Comparison of ENCODE assay signal across 16 cellular contexts in the genomic region with DNA sequence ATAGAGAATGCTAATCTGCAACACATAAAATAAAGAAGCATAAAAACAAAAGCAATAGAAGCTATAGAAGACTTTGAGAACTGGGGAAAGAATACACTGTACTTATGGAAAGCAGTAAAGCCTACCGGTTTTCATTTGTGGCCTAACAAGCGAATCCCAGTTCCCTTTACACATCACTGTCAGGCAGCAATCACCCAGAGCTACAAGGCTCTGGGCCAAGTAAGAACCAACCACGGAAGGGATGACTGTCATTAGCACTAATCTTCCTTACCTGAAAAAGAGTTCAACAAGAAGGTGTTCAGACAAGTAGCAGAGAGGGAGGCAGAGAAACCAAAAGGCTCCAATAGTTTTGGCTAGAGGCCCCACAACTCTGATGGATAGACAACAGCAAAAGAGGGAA. TPM values are rescaled to one million over a fixed set of nuclear protein-coding genes. Genes with fewer than 3 reads are reported as not detected.
DNase-seq lines count a peak whose midpoint lies in the region; ATAC-seq and TF ChIP-seq lines count a peak whose summit lies in the region.
"Had no signal": no experiment of that assay in that cellular context is flagged by ENCODE, and none has a peak within 500 bp of the region (broad histone marks: within the 10 kb centered on the region; RNA-seq: fewer than 3 reads in every experiment).

No MANE protein-coding gene starts in this region.

- no peak overlapping the region for H3K4me3 Mint-ChIP-seq in activated T-cell treated with anti-CD3 and anti-CD28 coated beads, Interleukin-2, amount 50 U/mL, for 72 hours
- H3K4me3 Mint-ChIP-seq in stimulated activated memory B cell treated with anti-CD40 and anti-IgM and Interleukin-4, amounts not matched to agents 10 μg/mL and 1 μg/mL and 100 μg/mL, for 72 hours: no peak overlapping the region

- H3K27ac ChIP-seq in VCaP: peak overlapping the region; percentile 13; the same call in 1 of the 2 replicates
- H3K27ac ChIP-seq: A549, ovary had no signal

- peak overlapping the region; percentile 79 for H3K27ac Mint-ChIP-seq in activated T-cell treated with anti-CD3 and anti-CD28 coated beads, Interleukin-2, amount 50 U/mL, for 72 hours
- H3K27ac Mint-ChIP-seq in stimulated activated memory B cell treated with anti-CD40 and anti-IgM and Interleukin-4, amounts not matched to agents 10 μg/mL and 1 μg/mL and 100 μg/mL, for 72 hours: peak overlapping the region; percentile 78

- H3K27me3 Mint-ChIP-seq in activated T-cell treated with anti-CD3 and anti-CD28 coated beads, Interleukin-2, amount 50 U/mL, for 72 hours (ENCODE audit: low read depth): no peaks in the 10 kb centered on the region
- no peaks in the 10 kb centered on the region for H3K27me3 Mint-ChIP-seq in stimulated activated memory B cell treated with anti-CD40 and anti-IgM and Interleukin-4, amounts not matched to agents 10 μg/mL and 1 μg/mL and 100 μg/mL, for 72 hours

- H3K9me3 Mint-ChIP-seq in activated T-cell treated with anti-CD3 and anti-CD28 coated beads, Interleukin-2, amount 50 U/mL, for 72 hours: no peaks in the 10 kb centered on the region
- no peaks in the 10 kb centered on the region for H3K9me3 Mint-ChIP-seq in stimulated activated memory B cell treated with anti-CD40 and anti-IgM and Interleukin-4, amounts not matched to agents 10 μg/mL and 1 μg/mL and 100 μg/mL, for 72 hours

- peaks cover 9 to 12% of the 10 kb centered on the region in 2 donors for H3K36me3 Mint-ChIP-seq in activated T-cell treated with anti-CD3 and anti-CD28 coated beads, Interleukin-2, amount 50 U/mL, for 72 hours (ENCODE audit: insufficient read depth in 2 of 2)
- peaks cover 13% of the 10 kb centered on the region for H3K36me3 Mint-ChIP-seq in stimulated activated memory B cell treated with anti-CD40 and anti-IgM and Interleukin-4, amounts not matched to agents 10 μg/mL and 1 μg/mL and 100 μg/mL, for 72 hours

- TF ChIP-seq CTCF in VCaP (conservative IDR thresholded peaks at IDR 0.05): no peak

- peaks cover 73% of the 10 kb centered on the region for H3K4me1 Mint-ChIP-seq in activated T-cell treated with anti-CD3 and anti-CD28 coated beads, Interleukin-2, amount 50 U/mL, for 72 hours (ENCODE audit: low read depth)
- H3K4me1 Mint-ChIP-seq in stimulated activated memory B cell treated with anti-CD40 and anti-IgM and Interleukin-4, amounts not matched to agents 10 μg/mL and 1 μg/mL and 100 μg/mL, for 72 hours: peaks cover 84% of the 10 kb centered on the region

- no peak for DNase-seq in activated T-cell treated with anti-CD3 and anti-CD28 coated beads, Interleukin-2, amount 50 U/mL, for 72 hours
- DNase-seq in activated T-cell treated with anti-CD3 and anti-CD28 coated beads, Interleukin-2, amount 50 U/mL, for 1 hour: no peak
- DNase-seq in HK-2 (ENCODE audit: unreplicated experiment) (no peak), iPS-NIHi11 (ENCODE audit: low spot score) (no peak), NCI-H1436 treated with DMSO at 0.1 percent for 48 hours (lab: John Stamatoyannopoulos, UW) (no peak)
- DNase-seq: activated CD4-positive, alpha-beta T cell treated with anti-CD3 and anti-CD28 coated beads for 48 hours; activated effector memory CD4-positive, alpha-beta T cell treated with anti-CD3 and anti-CD28 coated beads, Interleukin-2, amount 50 U/mL, for 16 hours; central memory CD4-positive, alpha-beta T cell; DMS 273 treated with DMSO at 0.1 percent for 48 hours; KG1; NCI-H2107; ovary had no signal

- no peak for ATAC-seq in activated T-cell treated with anti-CD3 and anti-CD28 coated beads, Interleukin-2, amount 50 U/mL, for 72 hours (replicated peaks in 1 of 2)
- ATAC-seq in HG02763 (IDR thresholded peaks at IDR 0.05; ENCODE audit: unreplicated experiment): peak; percentile 56
- ATAC-seq in stimulated activated memory B cell treated with anti-CD40 and anti-IgM and Interleukin-4, amounts not matched to agents 10 μg/mL and 1 μg/mL and 100 μg/mL, for 72 hours: peak; percentile 65
- ATAC-seq: A549 had no signal

RNA-seq across cellular contexts. Expression of gene CCDC6, which starts 15.0 kb away (rescaled TPM):
- 100 to 1,000 TPM in 1 of 2 donors, 10 to 100 TPM in 1; 77.7 to 107 TPM for total RNA-seq in activated T-cell treated with anti-CD3 and anti-CD28 coated beads, Interleukin-2, amount 50 U/mL, for 72 hours

Comparison
In these comparisons a context has a peak if more than half of its experiments do, and no peak if none do; other contexts are left out.
1. ATAC-seq: peak in HG02763 (single experiment) and stimulated activated memory B cell treated with anti-CD40 and anti-IgM and Interleukin-4, amounts not matched to agents 10 μg/mL and 1 μg/mL and 100 μg/mL, for 72 hours (single experiment); none in activated T-cell treated with anti-CD3 and anti-CD28 coated beads, Interleukin-2, amount 50 U/mL, for 72 hours (0 of 2).